ENCODE assay signal across 19 cellular contexts in the genomic region with DNA sequence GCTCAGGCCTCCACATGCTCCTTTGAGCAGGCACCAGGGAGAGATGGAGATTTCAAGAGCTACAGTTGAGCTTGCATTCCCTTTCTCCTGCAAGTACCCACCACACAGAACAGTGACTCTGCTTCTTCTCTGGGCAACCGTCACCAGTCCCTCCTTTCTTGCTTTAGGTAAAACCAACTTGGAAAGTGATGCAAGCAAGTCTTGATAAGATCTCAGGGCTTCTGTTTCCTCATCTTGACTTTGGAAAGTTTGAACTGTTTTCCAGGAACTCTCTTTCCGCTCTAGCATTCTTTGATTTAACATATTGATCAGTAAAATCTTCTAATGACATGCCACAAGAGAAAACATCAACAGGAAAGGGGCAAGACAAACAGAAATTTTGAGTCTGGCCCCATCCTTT.
"Had no signal": no experiment of that assay in that cellular context is flagged by ENCODE, and none has a peak within 500 bp of the region (broad histone marks: within the 10 kb centered on the region; RNA-seq: fewer than 3 reads in every experiment).

No MANE protein-coding gene starts in this region.

- H3K9me3 Mint-ChIP-seq: activated naive CD8-positive, alpha-beta T cell treated with anti-CD3 and anti-CD28 coated beads for 36 hours; dendritic cell treated with granulocyte-macrophage colony-stimulating factor and Interleukin-4, amounts not matched to agents 40 ng/mL and 50 ng/mL, for 4 days; natural killer cell had no signal

- DNase-seq: activated CD4-positive, alpha-beta T cell treated with anti-CD3 and anti-CD28 coated beads for 4 hours; activated CD4-positive, alpha-beta T cell treated with anti-CD3 and anti-CD28 coated beads, Interleukin-2, amount 50 U/mL, for 48 hours; activated CD4-positive, CD25-positive, alpha-beta regulatory T cell; activated naive CD4-positive, alpha-beta T cell treated with Interleukin-2 at 50 U/mL for 16 hours; activated naive CD8-positive, alpha-beta T cell treated with anti-CD3 and anti-CD28 coated beads for 36 hours; activated T-cell treated with anti-CD3 and anti-CD28 coated beads, Interleukin-2, amount 50 U/mL, for 48 hours; amygdala; body of pancreas; effector CD4-positive, alpha-beta T cell; foreskin fibroblast; kidney; midbrain; natural killer cell; stimulated activated CD4-positive, alpha-beta T cell treated with anti-CD3 and anti-CD28 coated beads, Interleukin-2, amount 100 ng/mL, for 48 hours; stimulated activated naive CD4-positive, alpha-beta T cell; T-helper 9 cell; upper lobe of left lung had no signal

- ATAC-seq: body of pancreas, left lobe of liver, natural killer cell had no signal

- H3K36me3 Mint-ChIP-seq: activated naive CD8-positive, alpha-beta T cell treated with anti-CD3 and anti-CD28 coated beads for 36 hours; natural killer cell had no signal

- H3K27ac Mint-ChIP-seq: activated naive CD8-positive, alpha-beta T cell treated with anti-CD3 and anti-CD28 coated beads for 36 hours; dendritic cell treated with granulocyte-macrophage colony-stimulating factor and Interleukin-4, amounts not matched to agents 40 ng/mL and 50 ng/mL, for 4 days; natural killer cell had no signal

- H3K4me3 Mint-ChIP-seq: activated naive CD8-positive, alpha-beta T cell treated with anti-CD3 and anti-CD28 coated beads for 36 hours; dendritic cell treated with granulocyte-macrophage colony-stimulating factor and Interleukin-4, amounts not matched to agents 40 ng/mL and 50 ng/mL, for 4 days; natural killer cell had no signal
